Comparison of ENCODE assay signal across 8 cellular contexts in the genomic region with DNA sequence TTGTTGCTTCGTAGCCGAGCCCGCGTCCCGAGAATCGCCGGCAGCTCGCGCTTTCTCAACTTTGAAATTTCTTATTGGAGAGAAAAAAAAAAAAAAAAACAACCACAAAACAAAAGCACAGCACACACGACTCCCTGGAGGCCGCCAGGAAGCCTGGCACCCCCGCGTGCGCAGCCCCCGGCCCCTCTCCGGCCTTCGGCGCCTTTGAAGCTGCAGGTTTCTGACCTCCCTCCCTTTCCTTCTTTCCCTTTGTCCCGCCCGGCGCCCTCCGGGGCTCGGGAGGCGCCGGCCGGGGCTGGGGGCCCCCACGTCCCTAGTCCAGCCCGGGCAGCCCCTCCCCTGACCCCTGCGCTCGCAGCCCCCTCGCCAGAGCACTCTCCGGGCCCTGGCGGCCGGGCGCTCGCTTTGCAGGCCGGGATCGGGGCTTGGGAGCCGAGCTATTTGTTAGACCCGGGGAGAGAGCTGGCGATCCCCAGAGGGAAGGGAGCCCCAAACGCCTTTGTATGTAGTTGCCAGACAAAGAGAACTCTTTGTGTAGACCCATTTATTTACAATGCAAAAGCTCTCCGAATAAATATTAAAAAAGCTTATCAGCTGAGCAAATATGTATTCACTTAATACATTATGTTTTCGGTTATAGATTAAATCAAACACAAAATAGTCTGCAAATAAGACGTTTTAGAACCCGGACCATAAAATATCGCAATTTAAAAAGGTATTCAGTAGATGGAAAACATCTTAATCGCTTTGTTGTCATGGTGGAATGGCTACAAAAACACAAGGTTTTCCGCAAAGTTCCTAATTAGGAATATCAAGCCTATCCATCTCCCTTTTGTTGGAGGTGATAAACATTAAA. TPM values are rescaled to one million over a fixed set of nuclear protein-coding genes. Genes with fewer than 3 reads are reported as not detected.
DNase-seq lines count a peak whose midpoint lies in the region; ATAC-seq and TF ChIP-seq lines count a peak whose summit lies in the region.

No MANE protein-coding gene starts in this region.

- no peak for ATAC-seq in HG03159 (IDR thresholded peaks at IDR 0.05; ENCODE audit: unreplicated experiment)

- in situ Hi-C loops in KBM-7 (cut with MboI; ENCODE audit: low pct_unique_long_range_greater_than_20kb, low sequenced_read_pairs), result no loop called here

- no peak for TF ChIP-seq POLR2A in ovary (IDR thresholded peaks at IDR 0.05)

- no peak for TF ChIP-seq EP300 in ovary (IDR thresholded peaks at IDR 0.05)

- peak overlapping the region; percentile 87 to 94 for H3K27ac ChIP-seq in ovary

- no peaks in the 10 kb centered on the region for H3K27me3 ChIP-seq in ovary

- H3K4me1 ChIP-seq in ovary (ENCODE audit: insufficient read depth), result peaks cover 18% of the 10 kb centered on the region

- intact Hi-C loops in ovary (cut with DNase I), result loop anchor here in 3 of 4 donors (2.0 to 10.0 kb wide), 4 partner anchors 103 to 140 kb away; a partner anchor contains a TSS

- 5 to 6% (median 5%) methylated on average over 48 to 49 of the region's 49 CpGs for WGBS in ovary, 3 donors

- no peaks in the 10 kb centered on the region for H3K36me3 ChIP-seq in ovary

- no peaks in the 10 kb centered on the region for H3K9me3 ChIP-seq in ovary

- TF ChIP-seq CTCF in WI38 (IDR thresholded peaks at IDR 0.05; ENCODE audit: low read depth, low read length), result peak; percentile 33
- peak; percentile 29 for TF ChIP-seq CTCF in fibroblast of the aortic adventitia (IDR thresholded peaks at IDR 0.05; ENCODE audit: insufficient read depth, low read length)
- TF ChIP-seq CTCF in ovary (IDR thresholded peaks at IDR 0.05), result peak in 1 of 3 donors; percentile 22

- DNase-seq in DMS114 treated with DMSO at 0.1 percent for 48 hours (lab: John Stamatoyannopoulos, UW; ENCODE audit: unreplicated experiment) (peak; percentile 53), KBM-7 (peak; percentile 58), fibroblast of the aortic adventitia (ENCODE audit: low read depth) (peak; percentile 75), ovary (no peak), OCI-M1 (lab: John Stamatoyannopoulos, UW) (no peak)
- DNase-seq in effector CD4-positive, alpha-beta T cell, result no peak

- H3K4me3 ChIP-seq in WI38 (ENCODE audit: low read depth, low read length) (peak overlapping the region; percentile 72), fibroblast of the aortic adventitia (ENCODE audit: low read depth, low read length) (peak overlapping the region; percentile 71), ovary (peak overlapping the region; percentile 75)

RNA-seq across cellular contexts. Expression of a gene that starts 2.3 kb away (rescaled TPM):
- total RNA-seq in fibroblast of the aortic adventitia (ENCODE audit: low replicate concordance), result 11.7 and 14.3 TPM in 2 replicates
- total RNA-seq in ovary, result 10 to 100 TPM in 6 of 7 donors, 1 to 10 TPM in 1; 7.6 to 31.9 (median 24.2) TPM
- polyA plus RNA-seq in ovary, result 10 to 100 TPM in 1 of 2 donors, 1 to 10 TPM in 1; 1.9 to 16.0 TPM

Comparison
In these comparisons a context has a peak if more than half of its experiments do, and no peak if none do; other contexts are left out.
1. DNase-seq: peak in DMS114 treated with DMSO at 0.1 percent for 48 hours (single experiment), KBM-7 (single experiment) and fibroblast of the aortic adventitia (single experiment); none in ovary (0 of 5), effector CD4-positive, alpha-beta T cell (single experiment) and OCI-M1 (single experiment).
2. Peak in every context shown above with its lines, with median percentiles within 50 percentile points of each other: H3K4me3 ChIP-seq.